14 cellular contexts compared by ENCODE assay signal in genomic region chr9:120707170-120707569, GRCh38. TPM values are rescaled to one million over a fixed set of nuclear protein-coding genes. Genes with fewer than 3 reads are reported as not detected.
DNase-seq lines count a peak whose midpoint lies in the region; ATAC-seq and TF ChIP-seq lines count a peak whose summit lies in the region.
"Had no signal": no experiment of that assay in that cellular context is flagged by ENCODE, and none has a peak within 500 bp of the region (broad histone marks: within the 10 kb centered on the region; RNA-seq: fewer than 3 reads in every experiment).

No MANE protein-coding gene starts in this region.

- H3K36me3 Mint-ChIP-seq in CD14-positive monocyte (peaks cover 38 to 82% of the 10 kb centered on the region in 2 donors), progenitor cell of endocrine pancreas (ENCODE audit: insufficient read depth) (peaks cover 5% of the 10 kb centered on the region)
- H3K36me3 Mint-ChIP-seq in activated T-helper 17 cell treated with anti-CD3 and anti-CD28 coated beads, Interleukin-2, amount 50 U/mL, for 72 hours (ENCODE audit: low read depth) = no peaks in the 10 kb centered on the region

- peak overlapping the region in 4 of 7 donors; percentile 50 to 78 (median 74) for H3K27ac Mint-ChIP-seq in CD14-positive monocyte
- peak overlapping the region; percentile 47 for H3K27ac Mint-ChIP-seq in activated T-helper 17 cell treated with anti-CD3 and anti-CD28 coated beads, Interleukin-2, amount 50 U/mL, for 72 hours
- no peak overlapping the region for H3K27ac Mint-ChIP-seq in progenitor cell of endocrine pancreas

- H3K27ac ChIP-seq in neutrophil = peak overlapping the region; percentile 93

- no peak for DNase-seq in CD14-positive monocyte (ENCODE audit: low spot score)
- DNase-seq in LNCaP clone FGC (ENCODE audit: low read depth) = peak; percentile 61
- DNase-seq in RKO (ENCODE audit: low spot score) = no peak
- DNase-seq in NOMO-1 treated with dmso at 0.1 percent for 144 hours (lab: John Stamatoyannopoulos, UW; ENCODE audit: unreplicated experiment) = no peak
- DNase-seq in GM03348 (ENCODE audit: low spot score) = no peak
- DNase-seq in progenitor cell of endocrine pancreas (ENCODE audit: low spot score, unreplicated experiment) = no peak
- DNase-seq: BE2C; Caco-2; CD8-positive, alpha-beta memory T cell; DMS53 had no signal

- no peaks in the 10 kb centered on the region for H3K9me3 ChIP-seq in neutrophil
- H3K9me3 ChIP-seq: BE2C, Caco-2 had no signal

- H3K27me3 Mint-ChIP-seq in CD14-positive monocyte (ENCODE audit: low read depth in 3 of 3) (no peaks in the 10 kb centered on the region), progenitor cell of endocrine pancreas (no peaks in the 10 kb centered on the region)
- no peaks in the 10 kb centered on the region for H3K27me3 Mint-ChIP-seq in activated T-helper 17 cell treated with anti-CD3 and anti-CD28 coated beads, Interleukin-2, amount 50 U/mL, for 72 hours
- H3K27me3 Mint-ChIP-seq: CD8-positive, alpha-beta memory T cell had no signal

- H3K27me3 ChIP-seq in neutrophil = no peaks in the 10 kb centered on the region
- H3K27me3 ChIP-seq: BE2C had no signal

- H3K4me1 Mint-ChIP-seq in CD14-positive monocyte (peaks cover 87% of the 10 kb centered on the region), progenitor cell of endocrine pancreas (ENCODE audit: low read depth) (peaks cover 26% of the 10 kb centered on the region)
- H3K4me1 Mint-ChIP-seq in activated T-helper 17 cell treated with anti-CD3 and anti-CD28 coated beads, Interleukin-2, amount 50 U/mL, for 72 hours = peaks cover 7% of the 10 kb centered on the region

- intact Hi-C loops in CD14-positive monocyte (cut with micrococcal nuclease) = no loop called here

- TF ChIP-seq CTCF in CD14-positive monocyte (IDR thresholded peaks at IDR 0.05) (no peak), LNCaP clone FGC (IDR thresholded peaks at IDR 0.05; ENCODE audit: control insufficient read depth, extremely low read depth, insufficient read depth) (no peak), neutrophil (IDR thresholded peaks at IDR 0.05) (no peak), progenitor cell of endocrine pancreas (IDR thresholded peaks at IDR 0.05; ENCODE audit: unreplicated experiment) (no peak)

- no peak for ATAC-seq in activated T-helper 17 cell treated with anti-CD3 and anti-CD28 coated beads, Interleukin-2, amount 50 U/mL, for 72 hours (replicated peaks)
- ATAC-seq: GM12878, HCT116 had no signal

- H3K4me3 ChIP-seq in LNCaP clone FGC (ENCODE audit: low read depth, low read length) (no peak overlapping the region), neutrophil (ENCODE audit: low read depth in 1 of 2, low read length in 1 of 2) (peak overlapping the region in 1 of 2 experiments; percentile 87)
- H3K4me3 ChIP-seq: GM12878 had no signal

- peaks cover 67% of the 10 kb centered on the region for H3K36me3 ChIP-seq in neutrophil
- H3K36me3 ChIP-seq: BE2C had no signal

- H3K9me3 Mint-ChIP-seq in CD14-positive monocyte (peaks cover 0 to 1% (median 0%) of the 10 kb centered on the region in 7 donors), progenitor cell of endocrine pancreas (ENCODE audit: low read depth) (no peaks in the 10 kb centered on the region)
- no peaks in the 10 kb centered on the region for H3K9me3 Mint-ChIP-seq in activated T-helper 17 cell treated with anti-CD3 and anti-CD28 coated beads, Interleukin-2, amount 50 U/mL, for 72 hours
- H3K9me3 Mint-ChIP-seq: CD8-positive, alpha-beta memory T cell had no signal

- H3K4me3 Mint-ChIP-seq in CD14-positive monocyte = peak overlapping the region in 1 of 2 donors; percentile 3
- no peak overlapping the region for H3K4me3 Mint-ChIP-seq in activated T-helper 17 cell treated with anti-CD3 and anti-CD28 coated beads, Interleukin-2, amount 50 U/mL, for 72 hours
- H3K4me3 Mint-ChIP-seq in progenitor cell of endocrine pancreas (ENCODE audit: low read depth) = no peak overlapping the region

- H3K4me1 ChIP-seq in neutrophil (ENCODE audit: control insufficient read depth in 1 of 2, insufficient read depth in 1 of 2, low read depth in 1 of 2, low read length in 1 of 2) = peaks cover 79 to 86% of the 10 kb centered on the region in 2 experiments

RNA-seq across cellular contexts. Expression of gene MEGF9, which starts 7.1 kb away (rescaled TPM):
- 10 to 100 TPM; 89.7 to 92.8 TPM for polyA plus RNA-seq in CD14-positive monocyte
- 1 to 10 TPM; 3.3 to 4.1 TPM for total RNA-seq in activated T-helper 17 cell treated with anti-CD3 and anti-CD28 coated beads, Interleukin-2, amount 50 U/mL, for 72 hours
- total RNA-seq in progenitor cell of endocrine pancreas = 22.1 and 23.4 TPM in 2 replicates
